Comparison of ENCODE assay signal across 8 cellular contexts in genomic region chr13:109784590-109785140, GRCh38. TPM values are rescaled to one million over a fixed set of nuclear protein-coding genes. Genes with fewer than 3 reads are reported as not detected.
DNase-seq lines count a peak whose midpoint lies in the region; ATAC-seq, FAIRE-seq and TF ChIP-seq lines count a peak whose summit lies in the region.

No MANE protein-coding gene starts in this region.

- dilution Hi-C loops in endothelial cell of umbilical vein (cut with MboI; ENCODE audit: extremely low pct_ligation_motif_present, low sequenced_read_pairs), result no loop called here

- no peak for TF ChIP-seq POLR2A in endothelial cell of umbilical vein (IDR thresholded peaks at IDR 0.05; ENCODE audit: low read depth, low read length)

- WGBS in mesodermal cell (ENCODE audit: insufficient coverage in 2 of 2), 2 experiments, result 0% methylated on average over 42 to 83 of the region's 83 CpGs

- no peaks in the 10 kb centered on the region for H3K9me3 ChIP-seq in endothelial cell of umbilical vein (replicated peaks; ENCODE audit: control insufficient read depth, insufficient read depth, low read length)
- no peaks in the 10 kb centered on the region for H3K9me3 ChIP-seq in mesodermal cell (ENCODE audit: control insufficient read depth, low read length)

- no peak for FAIRE-seq in endothelial cell of umbilical vein (lab: Jason Lieb, UNC)

- H3K4me2 ChIP-seq in endothelial cell of umbilical vein (ENCODE audit: insufficient read depth, low read length), result no peak overlapping the region

- POLR2A ChIA-PET in endothelial cell of umbilical vein (lab: Charles Lee), result no interaction called here

- no peaks in the 10 kb centered on the region for H3K9me1 ChIP-seq in endothelial cell of umbilical vein (replicated peaks; ENCODE audit: control insufficient read depth, extremely low read depth, insufficient read depth, low read length)

- CTCF ChIA-PET in endothelial cell of umbilical vein (lab: Charles Lee), result interaction anchor here (0.7 to 1.5 kb wide), 13 partner anchors 23 to 889 kb away, joined by 3 to 18 read pairs (median 5); no protein-coding TSS in a partner anchor

- H2AFZ ChIP-seq in endothelial cell of umbilical vein (ENCODE audit: low read depth, low read length), result peak overlapping the region; percentile 18

- H3K79me2 ChIP-seq in endothelial cell of umbilical vein (ENCODE audit: control insufficient read depth, insufficient read depth, low read length), result no peaks in the 10 kb centered on the region

- DNase-seq in GM20000 (ENCODE audit: low spot score) (peak; percentile 61), NCI-H345 (lab: John Stamatoyannopoulos, UW) (peak; percentile 78), activated T-cell treated with anti-CD3 and anti-CD28 coated beads for 1 hour (ENCODE audit: low read depth) (peak; percentile 62), endothelial cell of umbilical vein (ENCODE audit: low read depth, low spot score) (peak; percentile 51)
- DNase-seq in stimulated activated CD8-positive, alpha-beta memory T cell treated with anti-CD3 and anti-CD28 coated beads, Interleukin-4, amount 100 ng/mL, for 48 hours, result peak; percentile 79

- no peaks in the 10 kb centered on the region for H4K20me1 ChIP-seq in endothelial cell of umbilical vein (replicated peaks; ENCODE audit: control insufficient read depth, extremely low read depth, insufficient read depth, low read length)

- intact Hi-C loops in endothelial cell of umbilical vein (cut with micrococcal nuclease), result loop anchor here (1.0 to 10.0 kb wide), 10 partner anchors 84 to 1567 kb away; partner anchors contain the start of genes ABHD13 and LIG4

- H3K36me3 ChIP-seq in endothelial cell of umbilical vein (ENCODE audit: control insufficient read depth in 2 of 2, extremely low read depth in 1 of 2, insufficient read depth in 2 of 2, low read length in 2 of 2) (peaks cover 0 to 4% of the 10 kb centered on the region in 2 experiments), mesodermal cell (ENCODE audit: control insufficient read depth, insufficient read depth, low read length) (peaks cover 30% of the 10 kb centered on the region)

- H3K27me3 ChIP-seq in endothelial cell of umbilical vein (ENCODE audit: control insufficient read depth in 2 of 2, insufficient read depth in 2 of 2, low read length in 2 of 2), result peaks cover 19 to 27% of the 10 kb centered on the region in 2 experiments

- peak overlapping the region; percentile 1 for H3K9ac ChIP-seq in endothelial cell of umbilical vein (replicated peaks; ENCODE audit: extremely low read depth, insufficient read depth, low read length)

- no peak for ATAC-seq in GM21360 (IDR thresholded peaks at IDR 0.05; ENCODE audit: unreplicated experiment)
- no peak for ATAC-seq in HG03571 (IDR thresholded peaks at IDR 0.05; ENCODE audit: unreplicated experiment)

- H3K27ac ChIP-seq in endothelial cell of umbilical vein (ENCODE audit: insufficient read depth, low read depth, low read length) (no peak overlapping the region), mesodermal cell (ENCODE audit: low read depth, low read length, severe bottlenecking) (no peak overlapping the region)

- peak overlapping the region in 2 of 3 experiments; percentile 8 to 54 for H3K4me3 ChIP-seq in endothelial cell of umbilical vein (replicated peaks in 1 of 3; ENCODE audit: insufficient read depth in 1 of 3, low read depth in 1 of 3, low read length in 3 of 3)
- H3K4me3 ChIP-seq in mesodermal cell (ENCODE audit: extremely low read depth, insufficient read depth, low read length, poor library complexity, severe bottlenecking), result peak overlapping the region; percentile 51

- BruUV-seq in endothelial cell of umbilical vein (replicated peaks; lab: Mats Ljungman, UMichigan), result no TSS peak

- peaks cover 3% of the 10 kb centered on the region for H3K4me1 ChIP-seq in endothelial cell of umbilical vein (ENCODE audit: control insufficient read depth, extremely low read depth, insufficient read depth, low read length)
- H3K4me1 ChIP-seq in mesodermal cell (ENCODE audit: control insufficient read depth, insufficient read depth, low read length, poor library complexity, severe bottlenecking), result peaks cover 8% of the 10 kb centered on the region

- TF ChIP-seq CTCF in GM20000 (IDR thresholded peaks at IDR 0.05; ENCODE audit: extremely low read depth, missing control alignments) (no peak), endothelial cell of umbilical vein (IDR thresholded peaks at IDR 0.05; ENCODE audit: extremely low read depth in 1 of 2, insufficient read depth in 1 of 2, low read depth in 1 of 2, low read length in 2 of 2) (peak; percentile 48 to 55)

TF ChIP-seq in endothelial cell of umbilical vein, 7 proteins besides CTCF, POLR2A, EP300 and RAD21:
- TF ChIP-seq MAX (IDR thresholded peaks at IDR 0.05; ENCODE audit: insufficient read depth, insufficient read length) (no peak), FOS (IDR thresholded peaks at IDR 0.05; ENCODE audit: borderline replicate concordance, insufficient read depth, low read length) (no peak), MYC (IDR thresholded peaks at IDR 0.05; ENCODE audit: low read depth, low read length) (no peak), JUN (IDR thresholded peaks at IDR 0.05; ENCODE audit: borderline replicate concordance, insufficient read depth, insufficient read length, low read depth) (no peak), POLR2AphosphoS5 (IDR thresholded peaks at IDR 0.05; ENCODE audit: insufficient read depth, low read depth, low read length) (peak; percentile 27), GATA2 (IDR thresholded peaks at IDR 0.05; ENCODE audit: insufficient read depth, insufficient read length, low read depth, low read length) (no peak)

RNA-seq across cellular contexts. Expression of gene IRS2, which starts 1.7 kb away (rescaled TPM):
- total RNA-seq in endothelial cell of umbilical vein, result 4.4 and 5.9 TPM in 2 replicates
- polyA plus RNA-seq in endothelial cell of umbilical vein, result 1.6 TPM in 2 replicates
- 0.92 and 1.5 TPM in 2 replicates for polyA plus RNA-seq in endothelial cell of umbilical vein (2011; cell fraction: cytosol; rRNA removed)
- polyA plus RNA-seq in endothelial cell of umbilical vein (2011; cell fraction: nucleus; rRNA removed), result 3.5 and 3.7 TPM in 2 replicates
- polyA plus RNA-seq in endothelial cell of umbilical vein (2012), result 1.3 and 2.8 TPM in 2 replicates
- polyA minus RNA-seq in endothelial cell of umbilical vein, result 2.5 and 3.5 TPM in 2 replicates
- 19.8 TPM for polyA minus RNA-seq in endothelial cell of umbilical vein (2011; cell fraction: cytosol; rRNA and poly(A)+ RNA removed)
- 6.7 and 16.9 TPM in 2 replicates for polyA minus RNA-seq in endothelial cell of umbilical vein (2011; cell fraction: nucleus; rRNA and poly(A)+ RNA removed)
- polyA plus RNA-seq in mesodermal cell (2013, experiment 1 of 2), result 6.9 TPM
- polyA plus RNA-seq in mesodermal cell (2013, experiment 2 of 2), result 5.5 TPM
